In the genomic region with DNA sequence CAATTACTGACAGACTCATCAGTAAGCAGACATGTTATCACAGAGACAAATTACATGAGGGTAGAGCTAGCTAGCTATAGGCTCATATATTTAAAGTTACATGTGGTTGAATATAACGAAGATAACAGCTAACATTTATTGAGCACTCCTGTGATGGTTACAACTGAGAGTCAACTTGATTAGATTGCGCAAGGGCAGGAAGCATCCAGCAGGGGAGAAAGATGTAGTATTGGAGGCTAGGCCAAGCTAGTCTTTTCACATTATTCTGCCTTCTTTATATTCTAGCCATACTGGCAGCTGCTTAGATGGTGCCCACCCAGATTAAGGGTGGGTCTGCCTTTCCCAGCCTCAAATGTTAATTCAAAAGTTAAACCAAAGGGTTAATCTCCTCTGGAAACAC, we compare ENCODE assay signal across 1 cellular context.
TF ChIP-seq lines count a peak whose summit lies in the region.

No MANE protein-coding gene starts in this region.

TF ChIP-seq in HepG2, 621 proteins besides CTCF, POLR2A, EP300 and RAD21:
- TF ChIP-seq CEBPG (CRISPR knock-in tag; IDR thresholded peaks at IDR 0.05) (peak; percentile 36; the same call in 1 of the 2 replicates), ZNF790 (CRISPR knock-in tag; IDR thresholded peaks at IDR 0.05; ENCODE audit: borderline replicate concordance) (no peak), ATM (IDR thresholded peaks at IDR 0.05; ENCODE audit: borderline replicate concordance) (no peak), CEBPB (IDR thresholded peaks at IDR 0.05; ENCODE audit: borderline replicate concordance, low read depth, low read length) (peak; percentile 78), NFE2L1 (CRISPR knock-in tag; IDR thresholded peaks at IDR 0.05; ENCODE audit: borderline replicate concordance) (no peak)
- TF ChIP-seq, protein P1, sequence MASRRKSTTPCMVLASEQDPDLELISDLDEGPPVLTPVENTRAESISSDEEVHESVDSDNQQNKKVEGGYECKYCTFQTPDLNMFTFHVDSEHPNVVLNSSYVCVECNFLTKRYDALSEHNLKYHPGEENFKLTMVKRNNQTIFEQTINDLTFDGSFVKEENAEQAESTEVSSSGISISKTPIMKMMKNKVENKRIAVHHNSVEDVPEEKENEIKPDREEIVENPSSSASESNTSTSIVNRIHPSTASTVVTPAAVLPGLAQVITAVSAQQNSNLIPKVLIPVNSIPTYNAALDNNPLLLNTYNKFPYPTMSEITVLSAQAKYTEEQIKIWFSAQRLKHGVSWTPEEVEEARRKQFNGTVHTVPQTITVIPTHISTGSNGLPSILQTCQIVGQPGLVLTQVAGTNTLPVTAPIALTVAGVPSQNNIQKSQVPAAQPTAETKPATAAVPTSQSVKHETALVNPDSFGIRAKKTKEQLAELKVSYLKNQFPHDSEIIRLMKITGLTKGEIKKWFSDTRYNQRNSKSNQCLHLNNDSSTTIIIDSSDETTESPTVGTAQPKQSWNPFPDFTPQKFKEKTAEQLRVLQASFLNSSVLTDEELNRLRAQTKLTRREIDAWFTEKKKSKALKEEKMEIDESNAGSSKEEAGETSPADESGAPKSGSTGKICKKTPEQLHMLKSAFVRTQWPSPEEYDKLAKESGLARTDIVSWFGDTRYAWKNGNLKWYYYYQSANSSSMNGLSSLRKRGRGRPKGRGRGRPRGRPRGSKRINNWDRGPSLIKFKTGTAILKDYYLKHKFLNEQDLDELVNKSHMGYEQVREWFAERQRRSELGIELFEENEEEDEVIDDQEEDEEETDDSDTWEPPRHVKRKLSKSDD (CRISPR knock-in tag; IDR thresholded peaks at IDR 0.05; ENCODE audit: low read depth) = no peak
- TF ChIP-seq, protein P2, sequence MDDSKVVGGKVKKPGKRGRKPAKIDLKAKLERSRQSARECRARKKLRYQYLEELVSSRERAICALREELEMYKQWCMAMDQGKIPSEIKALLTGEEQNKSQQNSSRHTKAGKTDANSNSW (CRISPR knock-in tag; IDR thresholded peaks at IDR 0.05; ENCODE audit: borderline replicate concordance) = no peak
